In genomic region chr20:3277686-3278465, GRCh38 we compare ENCODE assay signal across 22 cellular contexts.
"Had no signal": no experiment of that assay in that cellular context is flagged by ENCODE, and none has a peak within 500 bp of the region (broad histone marks: within the 10 kb centered on the region; RNA-seq: fewer than 3 reads in every experiment).

No MANE protein-coding gene starts in this region.

- ATAC-seq: activated CD8-positive, alpha-beta T cell treated with anti-CD3 and anti-CD28 coated beads for 36 hours; activated T-cell treated with anti-CD3 and anti-CD28 coated beads, Interleukin-2, amount 50 U/mL, for 72 hours; body of pancreas; T-cell had no signal

- H3K27me3 ChIP-seq: ascending aorta, body of pancreas had no signal

- H3K4me2 ChIP-seq: KMS-11 had no signal

- H3K9me3 Mint-ChIP-seq: activated CD8-positive, alpha-beta T cell treated with anti-CD3 and anti-CD28 coated beads for 36 hours; activated T-cell treated with anti-CD3 and anti-CD28 coated beads, Interleukin-2, amount 50 U/mL, for 72 hours; T-cell had no signal

- H3K4me3 ChIP-seq: ascending aorta, body of pancreas had no signal

- H3K27ac Mint-ChIP-seq: activated CD8-positive, alpha-beta T cell treated with anti-CD3 and anti-CD28 coated beads for 36 hours; activated T-cell treated with anti-CD3 and anti-CD28 coated beads, Interleukin-2, amount 50 U/mL, for 72 hours; T-cell had no signal

- H3K4me3 Mint-ChIP-seq: activated CD8-positive, alpha-beta T cell treated with anti-CD3 and anti-CD28 coated beads for 36 hours; activated T-cell treated with anti-CD3 and anti-CD28 coated beads, Interleukin-2, amount 50 U/mL, for 72 hours; T-cell had no signal

- H3K4me1 Mint-ChIP-seq: T-cell had no signal

- DNase-seq: activated CD4-positive, alpha-beta T cell treated with anti-CD3 and anti-CD28 coated beads, Interleukin-2, amount 50 U/mL, for 1 hour; activated CD4-positive, CD25-positive, alpha-beta regulatory T cell; activated CD8-positive, alpha-beta memory T cell treated with anti-CD3 and anti-CD28 coated beads, Interleukin-2, amount 50 U/mL, for 4 hours; activated CD8-positive, alpha-beta T cell treated with anti-CD3 and anti-CD28 coated beads for 36 hours; activated naive CD4-positive, alpha-beta T cell treated with anti-CD3 and anti-CD28 coated beads, Interleukin-2, amount 50 U/mL, for 16 hours; activated T-cell treated with anti-CD3 and anti-CD28 coated beads, Interleukin-2, amount 50 U/mL, for 72 hours; amniotic stem cell; body of pancreas; NCI-H1417 treated with DMSO at 0.1 percent for 48 hours; NCI-H1694; NCI-H2029; NCI-H2107; NCI-H2171 treated with DMSO at 0.1 percent for 48 hours; NCI-H226; NCI-H526 treated with DMSO at 0.1 percent for 48 hours; NCI-H82; SIG-M5; T-cell; T-helper 2 cell; T1000 had no signal

- H3K27me3 Mint-ChIP-seq: activated CD8-positive, alpha-beta T cell treated with anti-CD3 and anti-CD28 coated beads for 36 hours; T-cell had no signal

- H3K4me1 ChIP-seq: ascending aorta had no signal

- H3K27ac ChIP-seq: ascending aorta, body of pancreas, KMS-11 had no signal
